ENCODE assay signal across 8 cellular contexts in genomic region chr11:17528181-17528691, GRCh38. TPM values are rescaled to one million over a fixed set of nuclear protein-coding genes. Genes with fewer than 3 reads are reported as not detected.
DNase-seq lines count a peak whose midpoint lies in the region; ATAC-seq and TF ChIP-seq lines count a peak whose summit lies in the region.
"Had no signal": no experiment of that assay in that cellular context is flagged by ENCODE, and none has a peak within 500 bp of the region (broad histone marks: within the 10 kb centered on the region; RNA-seq: fewer than 3 reads in every experiment).

No MANE protein-coding gene starts in this region.

- no peak overlapping the region for H3K27ac Mint-ChIP-seq in naive thymus-derived CD8-positive, alpha-beta T cell

- peaks cover 2 to 17% (median 8%) of the 10 kb centered on the region in 5 donors for H3K27me3 Mint-ChIP-seq in naive thymus-derived CD8-positive, alpha-beta T cell

- H3K4me3 ChIP-seq in esophagus squamous epithelium (no peak overlapping the region), tibial artery (no peak overlapping the region)

- H3K4me1 Mint-ChIP-seq in naive thymus-derived CD8-positive, alpha-beta T cell: no peaks in the 10 kb centered on the region

- no peaks in the 10 kb centered on the region for H3K4me1 ChIP-seq in esophagus squamous epithelium
- H3K4me1 ChIP-seq in tibial artery: no peaks in the 10 kb centered on the region

- intact Hi-C loops in esophagus squamous epithelium (cut with DNase I): no loop called here
- intact Hi-C loops in tibial artery (cut with DNase I; ENCODE audit: low total_unique reads): no loop called here

- no peak overlapping the region for H3K27ac ChIP-seq in esophagus squamous epithelium
- H3K27ac ChIP-seq in tibial artery: no peak overlapping the region

- TF ChIP-seq CTCF in GM13976 (IDR thresholded peaks at IDR 0.05; ENCODE audit: borderline replicate concordance, control extremely low read depth, extremely low read depth, insufficient read depth, missing control alignments) (peak; percentile 60), esophagus squamous epithelium (IDR thresholded peaks at IDR 0.05) (peak; percentile 27 to 74 (median 56)), tibial artery (IDR thresholded peaks at IDR 0.05) (peak; percentile 37 to 56)

- H3K36me3 ChIP-seq in esophagus squamous epithelium (no peaks in the 10 kb centered on the region), tibial artery (no peaks in the 10 kb centered on the region)

- WGBS in esophagus squamous epithelium, 2 donors: 8 to 57% methylated on average over 3 to 4 of the region's 9 CpGs

- H3K36me3 Mint-ChIP-seq in naive thymus-derived CD8-positive, alpha-beta T cell: no peaks in the 10 kb centered on the region

- H3K9me3 ChIP-seq in esophagus squamous epithelium (no peaks in the 10 kb centered on the region), tibial artery (no peaks in the 10 kb centered on the region)

- peak; percentile 85 for DNase-seq in GM13976 (ENCODE audit: low spot score)
- peak; percentile 67 for DNase-seq in NCI-H69 (lab: John Stamatoyannopoulos, UW)
- DNase-seq in activated CD8-positive, alpha-beta memory T cell treated with anti-CD3 and anti-CD28 coated beads for 24 hours: peak; percentile 77
- DNase-seq in esophagus squamous epithelium (lab: John Stamatoyannopoulos, UW): no peak
- DNase-seq in naive thymus-derived CD8-positive, alpha-beta T cell: peak in 6 of 10 donors; percentile 13 to 36 (median 30)
- no peak for DNase-seq in tibial artery

- peak; percentile 52 for ATAC-seq in HG02938 (IDR thresholded peaks at IDR 0.05; ENCODE audit: unreplicated experiment)
- peak; percentile 53 to 58 for ATAC-seq in naive thymus-derived CD8-positive, alpha-beta T cell

- no peaks in the 10 kb centered on the region for H3K9me3 Mint-ChIP-seq in naive thymus-derived CD8-positive, alpha-beta T cell

- TF ChIP-seq POLR2A in esophagus squamous epithelium (IDR thresholded peaks at IDR 0.05): no peak

- in situ Hi-C loops in GM13976 (cut with MboI; ENCODE audit: low sequenced_read_pairs, unreplicated experiment): no loop called here

- H3K27me3 ChIP-seq in esophagus squamous epithelium (peaks cover 0 to 62% (median 0%) of the 10 kb centered on the region in 4 donors), tibial artery (peaks cover 0 to 29% of the 10 kb centered on the region in 2 donors)

- H3K4me3 Mint-ChIP-seq in naive thymus-derived CD8-positive, alpha-beta T cell: no peak overlapping the region

- POLR2A ChIA-PET in naive thymus-derived CD8-positive, alpha-beta T cell (lab: Charles Lee): no interaction called here

RNA-seq across cellular contexts. Expression of gene USH1C, which starts 16.0 kb away (rescaled TPM):
- not detected for total RNA-seq in esophagus squamous epithelium
- not detected for total RNA-seq in naive thymus-derived CD8-positive, alpha-beta T cell
- not detected for polyA plus RNA-seq in naive thymus-derived CD8-positive, alpha-beta T cell

RNA-seq across cellular contexts. Expression of gene OTOG, which starts 18.8 kb away (rescaled TPM):
- total RNA-seq in esophagus squamous epithelium: not detected
- not detected for total RNA-seq in naive thymus-derived CD8-positive, alpha-beta T cell
- polyA plus RNA-seq in naive thymus-derived CD8-positive, alpha-beta T cell: not detected
- polyA plus RNA-seq: adipose tissue had no signal

RNA-seq across cellular contexts. Expression of gene ABCC8, which starts 51.6 kb away (rescaled TPM):
- under 1 TPM in 1 of 4 donors, not detected in 3; under 0.01 TPM for total RNA-seq in esophagus squamous epithelium
- not detected for total RNA-seq in naive thymus-derived CD8-positive, alpha-beta T cell
- not detected for polyA plus RNA-seq in naive thymus-derived CD8-positive, alpha-beta T cell

Comparison
In these comparisons a context has a peak if more than half of its experiments do, and no peak if none do; other contexts are left out.
1. DNase-seq: peak in GM13976 (single experiment), NCI-H69 (single experiment), activated CD8-positive, alpha-beta memory T cell treated with anti-CD3 and anti-CD28 coated beads for 24 hours (single experiment) and naive thymus-derived CD8-positive, alpha-beta T cell (6 of 10); none in esophagus squamous epithelium (single experiment) and tibial artery (0 of 2).
2. Peak in every context shown above with its lines, with median percentiles within 50 percentile points of each other: CTCF ChIP-seq.